In the genomic region with DNA sequence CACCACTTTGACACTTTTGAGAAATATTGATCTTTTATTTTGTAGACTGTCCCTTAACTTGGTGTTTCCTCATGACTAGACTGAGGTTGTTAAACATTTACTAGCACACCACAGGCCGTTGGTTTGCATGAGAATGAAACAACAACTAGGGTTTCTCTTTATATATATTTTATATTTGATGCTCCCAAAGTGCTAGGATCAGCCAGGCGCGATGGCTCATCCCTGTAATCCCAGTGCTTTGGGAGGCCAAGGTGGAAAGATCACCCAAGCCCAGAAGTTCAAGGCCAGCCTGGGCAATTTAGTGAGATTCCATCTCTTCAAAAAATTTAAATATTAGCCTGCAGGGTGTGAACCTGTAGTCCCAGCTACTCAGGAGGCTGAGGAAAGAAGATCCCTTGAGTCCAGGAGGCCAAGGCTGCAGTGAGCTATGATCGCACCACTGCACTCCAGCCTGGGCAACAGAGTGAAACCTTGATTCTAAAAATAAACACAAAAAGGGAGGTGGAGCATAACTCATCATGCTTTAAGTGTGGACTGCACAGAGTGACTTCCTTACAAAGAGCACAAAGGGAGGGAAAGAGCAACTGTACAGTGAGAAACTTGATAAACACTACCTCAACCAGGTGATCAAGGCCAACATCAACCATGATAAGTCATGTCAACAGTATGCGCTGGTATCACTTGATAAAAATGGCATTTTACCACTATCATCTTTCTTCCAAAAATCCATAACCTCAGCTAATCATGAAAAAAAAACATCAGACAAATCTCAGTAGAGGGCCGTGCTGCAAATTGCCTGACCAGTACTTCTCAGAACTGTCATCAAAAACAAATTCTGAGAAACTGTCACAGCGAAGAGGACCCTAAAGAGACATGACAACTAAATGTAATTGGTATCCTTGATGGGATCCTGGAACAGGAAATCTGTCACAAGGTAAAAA, we compare ENCODE assay signal across 1 cellular context.
A peak's percentile ranks its signal among the peaks of the same experiment; 100 is the strongest.
TF ChIP-seq lines count a peak whose summit lies in the region.

No MANE protein-coding gene starts in this region.

TF ChIP-seq in HepG2, 621 proteins besides CTCF, POLR2A, EP300 and RAD21 (continued from another document and continues in another):
- TF ChIP-seq, protein P1, sequence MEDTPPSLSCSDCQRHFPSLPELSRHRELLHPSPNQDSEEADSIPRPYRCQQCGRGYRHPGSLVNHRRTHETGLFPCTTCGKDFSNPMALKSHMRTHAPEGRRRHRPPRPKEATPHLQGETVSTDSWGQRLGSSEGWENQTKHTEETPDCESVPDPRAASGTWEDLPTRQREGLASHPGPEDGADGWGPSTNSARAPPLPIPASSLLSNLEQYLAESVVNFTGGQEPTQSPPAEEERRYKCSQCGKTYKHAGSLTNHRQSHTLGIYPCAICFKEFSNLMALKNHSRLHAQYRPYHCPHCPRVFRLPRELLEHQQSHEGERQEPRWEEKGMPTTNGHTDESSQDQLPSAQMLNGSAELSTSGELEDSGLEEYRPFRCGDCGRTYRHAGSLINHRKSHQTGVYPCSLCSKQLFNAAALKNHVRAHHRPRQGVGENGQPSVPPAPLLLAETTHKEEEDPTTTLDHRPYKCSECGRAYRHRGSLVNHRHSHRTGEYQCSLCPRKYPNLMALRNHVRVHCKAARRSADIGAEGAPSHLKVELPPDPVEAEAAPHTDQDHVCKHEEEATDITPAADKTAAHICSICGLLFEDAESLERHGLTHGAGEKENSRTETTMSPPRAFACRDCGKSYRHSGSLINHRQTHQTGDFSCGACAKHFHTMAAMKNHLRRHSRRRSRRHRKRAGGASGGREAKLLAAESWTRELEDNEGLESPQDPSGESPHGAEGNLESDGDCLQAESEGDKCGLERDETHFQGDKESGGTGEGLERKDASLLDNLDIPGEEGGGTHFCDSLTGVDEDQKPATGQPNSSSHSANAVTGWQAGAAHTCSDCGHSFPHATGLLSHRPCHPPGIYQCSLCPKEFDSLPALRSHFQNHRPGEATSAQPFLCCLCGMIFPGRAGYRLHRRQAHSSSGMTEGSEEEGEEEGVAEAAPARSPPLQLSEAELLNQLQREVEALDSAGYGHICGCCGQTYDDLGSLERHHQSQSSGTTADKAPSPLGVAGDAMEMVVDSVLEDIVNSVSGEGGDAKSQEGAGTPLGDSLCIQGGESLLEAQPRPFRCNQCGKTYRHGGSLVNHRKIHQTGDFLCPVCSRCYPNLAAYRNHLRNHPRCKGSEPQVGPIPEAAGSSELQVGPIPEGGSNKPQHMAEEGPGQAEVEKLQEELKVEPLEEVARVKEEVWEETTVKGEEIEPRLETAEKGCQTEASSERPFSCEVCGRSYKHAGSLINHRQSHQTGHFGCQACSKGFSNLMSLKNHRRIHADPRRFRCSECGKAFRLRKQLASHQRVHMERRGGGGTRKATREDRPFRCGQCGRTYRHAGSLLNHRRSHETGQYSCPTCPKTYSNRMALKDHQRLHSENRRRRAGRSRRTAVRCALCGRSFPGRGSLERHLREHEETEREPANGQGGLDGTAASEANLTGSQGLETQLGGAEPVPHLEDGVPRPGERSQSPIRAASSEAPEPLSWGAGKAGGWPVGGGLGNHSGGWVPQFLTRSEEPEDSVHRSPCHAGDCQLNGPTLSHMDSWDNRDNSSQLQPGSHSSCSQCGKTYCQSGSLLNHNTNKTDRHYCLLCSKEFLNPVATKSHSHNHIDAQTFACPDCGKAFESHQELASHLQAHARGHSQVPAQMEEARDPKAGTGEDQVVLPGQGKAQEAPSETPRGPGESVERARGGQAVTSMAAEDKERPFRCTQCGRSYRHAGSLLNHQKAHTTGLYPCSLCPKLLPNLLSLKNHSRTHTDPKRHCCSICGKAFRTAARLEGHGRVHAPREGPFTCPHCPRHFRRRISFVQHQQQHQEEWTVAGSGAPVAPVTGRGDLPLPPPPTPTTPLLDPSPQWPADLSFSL (CRISPR knock-in tag; IDR thresholded peaks at IDR 0.05) = peak; percentile 43; the same call in 1 of the 2 replicates
- TF ChIP-seq NCOR1 (IDR thresholded peaks at IDR 0.05; ENCODE audit: borderline replicate concordance, low read length) (peak; percentile 83; the same call in 1 of the 2 replicates), MTF2 (CRISPR knock-in tag; IDR thresholded peaks at IDR 0.05; ENCODE audit: borderline replicate concordance) (no peak), ZNF878 (CRISPR knock-in tag; IDR thresholded peaks at IDR 0.05) (0 out of 2 replicates have a peak, but pooled peaks have one; percentile 62), TBL1XR1 (IDR thresholded peaks at IDR 0.05; ENCODE audit: borderline replicate concordance, low read length, partially characterized antibody) (no peak), EED (CRISPR knock-in tag; IDR thresholded peaks at IDR 0.05) (no peak), SETDB1 (CRISPR knock-in tag; IDR thresholded peaks at IDR 0.05; ENCODE audit: borderline replicate concordance) (no peak), ZNF724P (CRISPR knock-in tag; IDR thresholded peaks at IDR 0.05; ENCODE audit: borderline replicate concordance) (no peak; the same call in 1 of the 2 replicates), ZNF563 (CRISPR knock-in tag; IDR thresholded peaks at IDR 0.05) (peak; percentile 63; the same call in 1 of the 2 replicates), FOSL2 (CRISPR knock-in tag; IDR thresholded peaks at IDR 0.05) (peak; percentile 26), SUZ12 (IDR thresholded peaks at IDR 0.05; ENCODE audit: low read depth, low read length) (no peak), ZNF589 (CRISPR knock-in tag; conservative IDR thresholded peaks at IDR 0.05) (no peak), MAZ (IDR thresholded peaks at IDR 0.05; ENCODE audit: borderline replicate concordance, low read depth, low read length) (no peak), MAZ (CRISPR knock-in tag; IDR thresholded peaks at IDR 0.05; ENCODE audit: low read depth) (peak; percentile 65; the same call in 1 of the 2 replicates), KDM3A (CRISPR knock-in tag; IDR thresholded peaks at IDR 0.05; ENCODE audit: low read depth) (0 out of 2 replicates have a peak, but pooled peaks have one; percentile 52), PHF20 (CRISPR knock-in tag; IDR thresholded peaks at IDR 0.05) (no peak), IRF2 (CRISPR knock-in tag; IDR thresholded peaks at IDR 0.05) (no peak; the same call in 1 of the 2 replicates), FOXK1 (CRISPR knock-in tag; IDR thresholded peaks at IDR 0.05; ENCODE audit: borderline replicate concordance, low read depth) (peak; percentile 52), ZNF761 (CRISPR knock-in tag; conservative IDR thresholded peaks at IDR 0.05) (peak; percentile 68; the same call in 1 of the 2 replicates), ZNF337 (CRISPR knock-in tag; IDR thresholded peaks at IDR 0.05; ENCODE audit: borderline replicate concordance, low read depth) (no peak)
- TF ChIP-seq, protein P2, sequence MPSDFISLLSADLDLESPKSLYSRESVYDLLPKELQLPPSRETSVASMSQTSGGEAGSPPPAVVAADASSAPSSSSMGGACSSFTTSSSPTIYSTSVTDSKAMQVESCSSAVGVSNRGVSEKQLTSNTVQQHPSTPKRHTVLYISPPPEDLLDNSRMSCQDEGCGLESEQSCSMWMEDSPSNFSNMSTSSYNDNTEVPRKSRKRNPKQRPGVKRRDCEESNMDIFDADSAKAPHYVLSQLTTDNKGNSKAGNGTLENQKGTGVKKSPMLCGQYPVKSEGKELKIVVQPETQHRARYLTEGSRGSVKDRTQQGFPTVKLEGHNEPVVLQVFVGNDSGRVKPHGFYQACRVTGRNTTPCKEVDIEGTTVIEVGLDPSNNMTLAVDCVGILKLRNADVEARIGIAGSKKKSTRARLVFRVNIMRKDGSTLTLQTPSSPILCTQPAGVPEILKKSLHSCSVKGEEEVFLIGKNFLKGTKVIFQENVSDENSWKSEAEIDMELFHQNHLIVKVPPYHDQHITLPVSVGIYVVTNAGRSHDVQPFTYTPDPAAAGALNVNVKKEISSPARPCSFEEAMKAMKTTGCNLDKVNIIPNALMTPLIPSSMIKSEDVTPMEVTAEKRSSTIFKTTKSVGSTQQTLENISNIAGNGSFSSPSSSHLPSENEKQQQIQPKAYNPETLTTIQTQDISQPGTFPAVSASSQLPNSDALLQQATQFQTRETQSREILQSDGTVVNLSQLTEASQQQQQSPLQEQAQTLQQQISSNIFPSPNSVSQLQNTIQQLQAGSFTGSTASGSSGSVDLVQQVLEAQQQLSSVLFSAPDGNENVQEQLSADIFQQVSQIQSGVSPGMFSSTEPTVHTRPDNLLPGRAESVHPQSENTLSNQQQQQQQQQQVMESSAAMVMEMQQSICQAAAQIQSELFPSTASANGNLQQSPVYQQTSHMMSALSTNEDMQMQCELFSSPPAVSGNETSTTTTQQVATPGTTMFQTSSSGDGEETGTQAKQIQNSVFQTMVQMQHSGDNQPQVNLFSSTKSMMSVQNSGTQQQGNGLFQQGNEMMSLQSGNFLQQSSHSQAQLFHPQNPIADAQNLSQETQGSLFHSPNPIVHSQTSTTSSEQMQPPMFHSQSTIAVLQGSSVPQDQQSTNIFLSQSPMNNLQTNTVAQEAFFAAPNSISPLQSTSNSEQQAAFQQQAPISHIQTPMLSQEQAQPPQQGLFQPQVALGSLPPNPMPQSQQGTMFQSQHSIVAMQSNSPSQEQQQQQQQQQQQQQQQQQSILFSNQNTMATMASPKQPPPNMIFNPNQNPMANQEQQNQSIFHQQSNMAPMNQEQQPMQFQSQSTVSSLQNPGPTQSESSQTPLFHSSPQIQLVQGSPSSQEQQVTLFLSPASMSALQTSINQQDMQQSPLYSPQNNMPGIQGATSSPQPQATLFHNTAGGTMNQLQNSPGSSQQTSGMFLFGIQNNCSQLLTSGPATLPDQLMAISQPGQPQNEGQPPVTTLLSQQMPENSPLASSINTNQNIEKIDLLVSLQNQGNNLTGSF (CRISPR knock-in tag; IDR thresholded peaks at IDR 0.05) = no peak
- TF ChIP-seq, protein P3, sequence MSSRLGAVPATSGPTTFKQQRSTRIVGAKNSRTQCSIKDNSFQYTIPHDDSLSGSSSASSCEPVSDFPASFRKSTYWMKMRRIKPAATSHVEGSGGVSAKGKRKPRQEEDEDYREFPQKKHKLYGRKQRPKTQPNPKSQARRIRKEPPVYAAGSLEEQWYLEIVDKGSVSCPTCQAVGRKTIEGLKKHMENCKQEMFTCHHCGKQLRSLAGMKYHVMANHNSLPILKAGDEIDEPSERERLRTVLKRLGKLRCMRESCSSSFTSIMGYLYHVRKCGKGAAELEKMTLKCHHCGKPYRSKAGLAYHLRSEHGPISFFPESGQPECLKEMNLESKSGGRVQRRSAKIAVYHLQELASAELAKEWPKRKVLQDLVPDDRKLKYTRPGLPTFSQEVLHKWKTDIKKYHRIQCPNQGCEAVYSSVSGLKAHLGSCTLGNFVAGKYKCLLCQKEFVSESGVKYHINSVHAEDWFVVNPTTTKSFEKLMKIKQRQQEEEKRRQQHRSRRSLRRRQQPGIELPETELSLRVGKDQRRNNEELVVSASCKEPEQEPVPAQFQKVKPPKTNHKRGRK (CRISPR knock-in tag; IDR thresholded peaks at IDR 0.05) = no peak
- TF ChIP-seq, protein P4, sequence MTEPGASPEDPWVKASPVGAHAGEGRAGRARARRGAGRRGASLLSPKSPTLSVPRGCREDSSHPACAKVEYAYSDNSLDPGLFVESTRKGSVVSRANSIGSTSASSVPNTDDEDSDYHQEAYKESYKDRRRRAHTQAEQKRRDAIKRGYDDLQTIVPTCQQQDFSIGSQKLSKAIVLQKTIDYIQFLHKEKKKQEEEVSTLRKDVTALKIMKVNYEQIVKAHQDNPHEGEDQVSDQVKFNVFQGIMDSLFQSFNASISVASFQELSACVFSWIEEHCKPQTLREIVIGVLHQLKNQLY (CRISPR knock-in tag; IDR thresholded peaks at IDR 0.05) = peak; percentile 59; the same call in 1 of the 2 replicates
- TF ChIP-seq, protein P5, sequence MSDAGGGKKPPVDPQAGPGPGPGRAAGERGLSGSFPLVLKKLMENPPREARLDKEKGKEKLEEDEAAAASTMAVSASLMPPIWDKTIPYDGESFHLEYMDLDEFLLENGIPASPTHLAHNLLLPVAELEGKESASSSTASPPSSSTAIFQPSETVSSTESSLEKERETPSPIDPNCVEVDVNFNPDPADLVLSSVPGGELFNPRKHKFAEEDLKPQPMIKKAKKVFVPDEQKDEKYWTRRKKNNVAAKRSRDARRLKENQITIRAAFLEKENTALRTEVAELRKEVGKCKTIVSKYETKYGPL (CRISPR knock-in tag; IDR thresholded peaks at IDR 0.05) = no peak
- TF ChIP-seq, protein P6, sequence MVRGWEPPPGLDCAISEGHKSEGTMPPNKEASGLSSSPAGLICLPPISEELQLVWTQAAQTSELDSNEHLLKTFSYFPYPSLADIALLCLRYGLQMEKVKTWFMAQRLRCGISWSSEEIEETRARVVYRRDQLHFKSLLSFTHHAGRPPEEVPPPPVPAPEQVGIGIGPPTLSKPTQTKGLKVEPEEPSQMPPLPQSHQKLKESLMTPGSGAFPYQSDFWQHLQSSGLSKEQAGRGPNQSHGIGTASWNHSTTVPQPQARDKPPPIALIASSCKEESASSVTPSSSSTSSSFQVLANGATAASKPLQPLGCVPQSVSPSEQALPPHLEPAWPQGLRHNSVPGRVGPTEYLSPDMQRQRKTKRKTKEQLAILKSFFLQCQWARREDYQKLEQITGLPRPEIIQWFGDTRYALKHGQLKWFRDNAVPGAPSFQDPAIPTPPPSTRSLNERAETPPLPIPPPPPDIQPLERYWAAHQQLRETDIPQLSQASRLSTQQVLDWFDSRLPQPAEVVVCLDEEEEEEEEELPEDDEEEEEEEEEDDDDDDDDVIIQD (CRISPR knock-in tag; IDR thresholded peaks at IDR 0.05; ENCODE audit: low read depth) = 0 out of 2 replicates have a peak, but pooled peaks have one; percentile 18
- TF ChIP-seq, protein P7, sequence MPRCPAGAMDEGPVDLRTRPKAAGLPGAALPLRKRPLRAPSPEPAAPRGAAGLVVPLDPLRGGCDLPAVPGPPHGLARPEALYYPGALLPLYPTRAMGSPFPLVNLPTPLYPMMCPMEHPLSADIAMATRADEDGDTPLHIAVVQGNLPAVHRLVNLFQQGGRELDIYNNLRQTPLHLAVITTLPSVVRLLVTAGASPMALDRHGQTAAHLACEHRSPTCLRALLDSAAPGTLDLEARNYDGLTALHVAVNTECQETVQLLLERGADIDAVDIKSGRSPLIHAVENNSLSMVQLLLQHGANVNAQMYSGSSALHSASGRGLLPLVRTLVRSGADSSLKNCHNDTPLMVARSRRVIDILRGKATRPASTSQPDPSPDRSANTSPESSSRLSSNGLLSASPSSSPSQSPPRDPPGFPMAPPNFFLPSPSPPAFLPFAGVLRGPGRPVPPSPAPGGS (CRISPR knock-in tag; IDR thresholded peaks at IDR 0.05) = no peak
- TF ChIP-seq, protein P8, sequence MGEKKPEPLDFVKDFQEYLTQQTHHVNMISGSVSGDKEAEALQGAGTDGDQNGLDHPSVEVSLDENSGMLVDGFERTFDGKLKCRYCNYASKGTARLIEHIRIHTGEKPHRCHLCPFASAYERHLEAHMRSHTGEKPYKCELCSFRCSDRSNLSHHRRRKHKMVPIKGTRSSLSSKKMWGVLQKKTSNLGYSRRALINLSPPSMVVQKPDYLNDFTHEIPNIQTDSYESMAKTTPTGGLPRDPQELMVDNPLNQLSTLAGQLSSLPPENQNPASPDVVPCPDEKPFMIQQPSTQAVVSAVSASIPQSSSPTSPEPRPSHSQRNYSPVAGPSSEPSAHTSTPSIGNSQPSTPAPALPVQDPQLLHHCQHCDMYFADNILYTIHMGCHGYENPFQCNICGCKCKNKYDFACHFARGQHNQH (CRISPR knock-in tag; IDR thresholded peaks at IDR 0.05) = peak; percentile 88
- TF ChIP-seq, protein P9, sequence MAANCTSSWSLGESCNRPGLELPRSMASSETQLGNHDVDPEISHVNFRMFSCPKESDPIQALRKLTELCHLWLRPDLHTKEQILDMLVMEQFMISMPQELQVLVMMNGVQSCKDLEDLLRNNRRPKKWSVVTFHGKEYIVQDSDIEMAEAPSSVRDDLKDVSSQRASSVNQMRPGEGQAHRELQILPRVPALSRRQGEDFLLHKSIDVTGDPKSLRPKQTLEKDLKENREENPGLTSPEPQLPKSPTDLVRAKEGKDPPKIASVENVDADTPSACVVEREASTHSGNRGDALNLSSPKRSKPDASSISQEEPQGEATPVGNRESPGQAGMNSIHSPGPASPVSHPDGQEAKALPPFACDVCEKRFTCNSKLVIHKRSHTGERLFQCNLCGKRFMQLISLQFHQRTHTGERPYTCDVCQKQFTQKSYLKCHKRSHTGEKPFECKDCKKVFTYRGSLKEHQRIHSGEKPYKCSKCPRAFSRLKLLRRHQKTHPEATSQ (CRISPR knock-in tag; IDR thresholded peaks at IDR 0.05; ENCODE audit: borderline replicate concordance) = no peak
